Comparison of ENCODE assay signal across 20 cellular contexts in genomic region chr6:40386200-40386599, GRCh38.
A peak's percentile ranks its signal among the peaks of the same experiment; 100 is the strongest.
DNase-seq lines count a peak whose midpoint lies in the region; ATAC-seq and TF ChIP-seq lines count a peak whose summit lies in the region.
"Had no signal": no experiment of that assay in that cellular context is flagged by ENCODE, and none has a peak within 500 bp of the region (broad histone marks: within the 10 kb centered on the region; RNA-seq: fewer than 3 reads in every experiment).

No MANE protein-coding gene starts in this region.

- intact Hi-C loops in activated CD4-positive, alpha-beta T cell treated with anti-CD3 and anti-CD28 coated beads, Interleukin-2, amount 10 ng/mL, durations not matched to agents 24 days and 14 days (cut with micrococcal nuclease) = loop anchor here (5.0 kb wide), 1 partner anchor 51 kb away; no protein-coding TSS in a partner anchor
- intact Hi-C loops in CD8-positive, alpha-beta T cell (cut with DNase I, micrococcal nuclease) = no loop called here
- intact Hi-C loops in activated naive CD4-positive, alpha-beta T cell treated with anti-CD3 and anti-CD28 coated beads for 36 hours (cut with micrococcal nuclease) = no loop called here

- no peaks in the 10 kb centered on the region for H3K27me3 Mint-ChIP-seq in activated CD4-positive, alpha-beta T cell treated with anti-CD3 and anti-CD28 coated beads, Interleukin-2, amount 10 ng/mL, durations not matched to agents 24 days and 14 days
- H3K27me3 Mint-ChIP-seq in CD8-positive, alpha-beta T cell (ENCODE audit: low read depth) = no peaks in the 10 kb centered on the region
- H3K27me3 Mint-ChIP-seq in neural crest cell (ENCODE audit: low read depth) = peaks cover 37% of the 10 kb centered on the region
- H3K27me3 Mint-ChIP-seq in activated naive CD4-positive, alpha-beta T cell treated with anti-CD3 and anti-CD28 coated beads for 36 hours (ENCODE audit: low read depth) = peaks cover 11% of the 10 kb centered on the region

- peaks cover 5% of the 10 kb centered on the region for H3K36me3 Mint-ChIP-seq in activated CD4-positive, alpha-beta T cell treated with anti-CD3 and anti-CD28 coated beads, Interleukin-2, amount 10 ng/mL, durations not matched to agents 24 days and 14 days (ENCODE audit: low read depth)
- H3K36me3 Mint-ChIP-seq in CD8-positive, alpha-beta T cell = no peaks in the 10 kb centered on the region
- H3K36me3 Mint-ChIP-seq in neural crest cell (ENCODE audit: low read depth) = no peaks in the 10 kb centered on the region
- no peaks in the 10 kb centered on the region for H3K36me3 Mint-ChIP-seq in activated naive CD4-positive, alpha-beta T cell treated with anti-CD3 and anti-CD28 coated beads for 36 hours (ENCODE audit: low read depth)

- no peak for TF ChIP-seq CTCF in CD8-positive, alpha-beta T cell (IDR thresholded peaks at IDR 0.05)
- no peak for TF ChIP-seq CTCF in WERI-Rb-1 (IDR thresholded peaks at IDR 0.05; ENCODE audit: low read depth, low read length)
- no peak for TF ChIP-seq CTCF in neural crest cell (conservative IDR thresholded peaks at IDR 0.05)

- CTCF ChIA-PET in CD8-positive, alpha-beta T cell (lab: Charles Lee) = no interaction called here
- CTCF ChIA-PET in activated naive CD4-positive, alpha-beta T cell treated with anti-CD3 and anti-CD28 coated beads for 36 hours (lab: Charles Lee) = interaction anchor here (1.0 kb wide), 1 partner anchor 29 kb away, joined by 3 read pairs; no protein-coding TSS in a partner anchor

- H3K4me1 Mint-ChIP-seq in activated CD4-positive, alpha-beta T cell treated with anti-CD3 and anti-CD28 coated beads, Interleukin-2, amount 10 ng/mL, durations not matched to agents 24 days and 14 days = peaks cover 62% of the 10 kb centered on the region
- peaks cover 56% of the 10 kb centered on the region for H3K4me1 Mint-ChIP-seq in CD8-positive, alpha-beta T cell (ENCODE audit: low read depth)
- peaks cover 4% of the 10 kb centered on the region for H3K4me1 Mint-ChIP-seq in neural crest cell
- peaks cover 46% of the 10 kb centered on the region for H3K4me1 Mint-ChIP-seq in activated naive CD4-positive, alpha-beta T cell treated with anti-CD3 and anti-CD28 coated beads for 36 hours (ENCODE audit: low read depth)

- no peaks in the 10 kb centered on the region for H3K36me3 ChIP-seq in CD8-positive, alpha-beta T cell (ENCODE audit: insufficient read depth, low read length)
- H3K36me3 ChIP-seq in WERI-Rb-1 = no peaks in the 10 kb centered on the region
- H3K36me3 ChIP-seq: HAP-1 had no signal

- H3K27ac Mint-ChIP-seq in activated CD4-positive, alpha-beta T cell treated with anti-CD3 and anti-CD28 coated beads, Interleukin-2, amount 10 ng/mL, durations not matched to agents 24 days and 14 days = peak overlapping the region; percentile 52
- peak overlapping the region; percentile 88 for H3K27ac Mint-ChIP-seq in CD8-positive, alpha-beta T cell
- peak overlapping the region; percentile 24 for H3K27ac Mint-ChIP-seq in neural crest cell (ENCODE audit: unreplicated experiment)
- H3K27ac Mint-ChIP-seq in activated naive CD4-positive, alpha-beta T cell treated with anti-CD3 and anti-CD28 coated beads for 36 hours = no peak overlapping the region

- H3K4me3 ChIP-seq in CD8-positive, alpha-beta T cell (ENCODE audit: low read depth, low read length) = no peak overlapping the region
- no peak overlapping the region for H3K4me3 ChIP-seq in WERI-Rb-1 (ENCODE audit: low read depth, low read length)
- H3K4me3 ChIP-seq: A549, HAP-1 had no signal

- H3K27me3 ChIP-seq in CD8-positive, alpha-beta T cell (ENCODE audit: insufficient read depth, low read length) = no peaks in the 10 kb centered on the region
- no peaks in the 10 kb centered on the region for H3K27me3 ChIP-seq in WERI-Rb-1 (ENCODE audit: insufficient read depth, low read depth, severe bottlenecking)

- ATAC-seq in CD8-positive, alpha-beta T cell = no peak
- ATAC-seq: A549 had no signal

- POLR2A ChIA-PET in CD8-positive, alpha-beta T cell (lab: Charles Lee) = no interaction called here

- peaks cover 50% of the 10 kb centered on the region for H3K4me1 ChIP-seq in CD8-positive, alpha-beta T cell (ENCODE audit: insufficient read depth, low read length)
- H3K4me1 ChIP-seq: A549, HAP-1 had no signal

- peaks cover 9% of the 10 kb centered on the region for H3K9me3 Mint-ChIP-seq in activated CD4-positive, alpha-beta T cell treated with anti-CD3 and anti-CD28 coated beads, Interleukin-2, amount 10 ng/mL, durations not matched to agents 24 days and 14 days
- no peaks in the 10 kb centered on the region for H3K9me3 Mint-ChIP-seq in CD8-positive, alpha-beta T cell
- no peaks in the 10 kb centered on the region for H3K9me3 Mint-ChIP-seq in neural crest cell
- H3K9me3 Mint-ChIP-seq in activated naive CD4-positive, alpha-beta T cell treated with anti-CD3 and anti-CD28 coated beads for 36 hours = no peaks in the 10 kb centered on the region

- H3K9me3 ChIP-seq in CD8-positive, alpha-beta T cell (ENCODE audit: low read length) = no peaks in the 10 kb centered on the region
- H3K9me3 ChIP-seq in WERI-Rb-1 (ENCODE audit: severe bottlenecking) = no peaks in the 10 kb centered on the region
- H3K9me3 ChIP-seq: A549, HAP-1 had no signal

- H3K4me3 Mint-ChIP-seq in activated CD4-positive, alpha-beta T cell treated with anti-CD3 and anti-CD28 coated beads, Interleukin-2, amount 10 ng/mL, durations not matched to agents 24 days and 14 days = peak overlapping the region; percentile 42
- H3K4me3 Mint-ChIP-seq in CD8-positive, alpha-beta T cell = no peak overlapping the region
- no peak overlapping the region for H3K4me3 Mint-ChIP-seq in neural crest cell
- H3K4me3 Mint-ChIP-seq in activated naive CD4-positive, alpha-beta T cell treated with anti-CD3 and anti-CD28 coated beads for 36 hours = no peak overlapping the region

- no peak overlapping the region for H3K27ac ChIP-seq in CD8-positive, alpha-beta T cell (ENCODE audit: low read depth, low read length)
- H3K27ac ChIP-seq in WERI-Rb-1 = no peak overlapping the region
- H3K27ac ChIP-seq: A549 had no signal

- peak; percentile 49 for DNase-seq in activated CD4-positive, alpha-beta T cell treated with anti-CD3 and anti-CD28 coated beads, Interleukin-2, amount 10 ng/mL, durations not matched to agents 24 days and 14 days
- no peak for DNase-seq in activated CD4-positive, alpha-beta T cell treated with anti-CD3 and anti-CD28 coated beads for 4 hours
- DNase-seq in CD8-positive, alpha-beta T cell = no peak
- peak; percentile 5 for DNase-seq in WERI-Rb-1
- DNase-seq in neural crest cell (ENCODE audit: low read depth, low spot score) = no peak
- no peak for DNase-seq in middle frontal gyrus (ENCODE audit: extremely low spot score, low spot score)
- no peak for DNase-seq in glomerular visceral epithelial cell (ENCODE audit: extremely low spot score)
- no peak for DNase-seq in activated naive CD4-positive, alpha-beta T cell treated with anti-CD3 and anti-CD28 coated beads for 36 hours
- DNase-seq: C1 segment of cervical spinal cord, DMS79 treated with DMSO at 0.1 percent for 48 hours, IMR-90, NCI-H1417, NCI-H187, NCI-H226, NCI-H524, NCI-H82, OCI-M1, SHP77 had no signal

Comparison
In these comparisons a context has a peak if more than half of its experiments do, and no peak if none do; other contexts are left out.
1. DNase-seq: peak in activated CD4-positive, alpha-beta T cell treated with anti-CD3 and anti-CD28 coated beads, Interleukin-2, amount 10 ng/mL, durations not matched to agents 24 days and 14 days (single experiment) and WERI-Rb-1 (single experiment); none in activated CD4-positive, alpha-beta T cell treated with anti-CD3 and anti-CD28 coated beads for 4 hours (0 of 2), CD8-positive, alpha-beta T cell (0 of 7), neural crest cell (single experiment), middle frontal gyrus (single experiment), glomerular visceral epithelial cell (single experiment) and activated naive CD4-positive, alpha-beta T cell treated with anti-CD3 and anti-CD28 coated beads for 36 hours (single experiment).